ENCODE assay signal across 1 cellular context in genomic region chr11:71450507-71450906, GRCh38.
TF ChIP-seq lines count a peak whose summit lies in the region.

No MANE protein-coding gene starts in this region.

TF ChIP-seq in SK-N-SH treated with all-trans-retinoic acid at 6 μM for 48 hours, 23 proteins besides CTCF, POLR2A, EP300 and RAD21 (continued from another document):
- TF ChIP-seq TSHZ2 (CRISPR knock-in tag; IDR thresholded peaks at IDR 0.05) (no peak), POU6F1 (CRISPR knock-in tag; IDR thresholded peaks at IDR 0.05; ENCODE audit: borderline replicate concordance, low read depth) (no peak), ZC3H10 (CRISPR knock-in tag; IDR thresholded peaks at IDR 0.05) (no peak), ARNTL (CRISPR knock-in tag; IDR thresholded peaks at IDR 0.05; ENCODE audit: borderline replicate concordance, low read depth) (no peak), ZFP30 (CRISPR knock-in tag; IDR thresholded peaks at IDR 0.05) (no peak), OSR1 (CRISPR knock-in tag; IDR thresholded peaks at IDR 0.05) (no peak), ZNF70 (CRISPR knock-in tag; IDR thresholded peaks at IDR 0.05) (no peak)
